ENCODE assay signal across 9 cellular contexts in genomic region chr12:89212339-89212771, GRCh38.
DNase-seq lines count a peak whose midpoint lies in the region; ATAC-seq, FAIRE-seq and TF ChIP-seq lines count a peak whose summit lies in the region.
"Had no signal": no experiment of that assay in that cellular context is flagged by ENCODE, and none has a peak within 500 bp of the region (broad histone marks: within the 10 kb centered on the region; RNA-seq: fewer than 3 reads in every experiment).

No MANE protein-coding gene starts in this region.

- intact Hi-C loops in left lung (cut with DNase I) (no loop called here), stomach (cut with DNase I; ENCODE audit: low total_unique reads) (no loop called here)

- no peak for FAIRE-seq in bronchial epithelial cell (lab: Jason Lieb, UNC)

- H3K4me1 ChIP-seq in left lung (peaks cover 0 to 15% of the 10 kb centered on the region in 2 donors), stomach (peaks cover 0 to 21% (median 10%) of the 10 kb centered on the region in 4 donors)

- TF ChIP-seq EP300 in stomach (IDR thresholded peaks at IDR 0.05), result no peak

- H3K27me3 ChIP-seq in bronchial epithelial cell (ENCODE audit: control insufficient read depth, insufficient read depth, low read length), result no peaks in the 10 kb centered on the region
- H3K27me3 ChIP-seq in left lung, result no peaks in the 10 kb centered on the region
- no peaks in the 10 kb centered on the region for H3K27me3 ChIP-seq in stomach

- TF ChIP-seq CTCF in bronchial epithelial cell (IDR thresholded peaks at IDR 0.05; ENCODE audit: insufficient read depth, low read length, severe bottlenecking) (no peak), left lung (IDR thresholded peaks at IDR 0.05) (no peak), stomach (IDR thresholded peaks at IDR 0.05) (no peak)

- H3K9me3 ChIP-seq in left lung (no peaks in the 10 kb centered on the region), stomach (no peaks in the 10 kb centered on the region)

- 18 to 53% (median 31%) methylated on average over 3 of the region's 3 CpGs for WGBS in stomach, 5 donors

- H3K36me3 ChIP-seq in bronchial epithelial cell (ENCODE audit: control insufficient read depth, insufficient read depth, low read length) (no peaks in the 10 kb centered on the region), left lung (no peaks in the 10 kb centered on the region), stomach (no peaks in the 10 kb centered on the region)

- H3K27ac ChIP-seq in left lung (peak overlapping the region in 1 of 2 donors; percentile 59), stomach (peak overlapping the region in 3 of 5 donors; percentile 34 to 74 (median 49))

- peak; percentile 73 for ATAC-seq in left lung
- no peak for ATAC-seq in HG03521 (IDR thresholded peaks at IDR 0.05; ENCODE audit: unreplicated experiment)
- ATAC-seq in GM21717 (IDR thresholded peaks at IDR 0.05; ENCODE audit: unreplicated experiment), result no peak

- TF ChIP-seq POLR2A in stomach (IDR thresholded peaks at IDR 0.05), result no peak

- no peak overlapping the region for H3K4me3 ChIP-seq in bronchial epithelial cell (ENCODE audit: low read depth, low read length)
- H3K4me3 ChIP-seq in left lung, result no peak overlapping the region
- no peak overlapping the region for H3K4me3 ChIP-seq in stomach

- DNase-seq in NCI-H2196 (lab: John Stamatoyannopoulos, UW; ENCODE audit: unreplicated experiment) (peak; percentile 19), NCI-H2196 treated with DMSO at 0.1 percent for 48 hours (lab: John Stamatoyannopoulos, UW; ENCODE audit: unreplicated experiment) (no peak), bronchial epithelial cell (ENCODE audit: low read depth) (peak; percentile 31), left lung (no peak), stomach (peak; percentile 34), NCI-H1048 (lab: John Stamatoyannopoulos, UW) (no peak)
- DNase-seq: NCI-H1105 had no signal

Comparison
In these comparisons a context has a peak if more than half of its experiments do, and no peak if none do; other contexts are left out.
1. DNase-seq: peak in NCI-H2196 (single experiment), bronchial epithelial cell (single experiment) and stomach (single experiment); none in NCI-H2196 treated with DMSO at 0.1 percent for 48 hours (single experiment), left lung (0 of 2) and NCI-H1048 (single experiment).